11 cellular contexts compared by ENCODE assay signal in the genomic region with DNA sequence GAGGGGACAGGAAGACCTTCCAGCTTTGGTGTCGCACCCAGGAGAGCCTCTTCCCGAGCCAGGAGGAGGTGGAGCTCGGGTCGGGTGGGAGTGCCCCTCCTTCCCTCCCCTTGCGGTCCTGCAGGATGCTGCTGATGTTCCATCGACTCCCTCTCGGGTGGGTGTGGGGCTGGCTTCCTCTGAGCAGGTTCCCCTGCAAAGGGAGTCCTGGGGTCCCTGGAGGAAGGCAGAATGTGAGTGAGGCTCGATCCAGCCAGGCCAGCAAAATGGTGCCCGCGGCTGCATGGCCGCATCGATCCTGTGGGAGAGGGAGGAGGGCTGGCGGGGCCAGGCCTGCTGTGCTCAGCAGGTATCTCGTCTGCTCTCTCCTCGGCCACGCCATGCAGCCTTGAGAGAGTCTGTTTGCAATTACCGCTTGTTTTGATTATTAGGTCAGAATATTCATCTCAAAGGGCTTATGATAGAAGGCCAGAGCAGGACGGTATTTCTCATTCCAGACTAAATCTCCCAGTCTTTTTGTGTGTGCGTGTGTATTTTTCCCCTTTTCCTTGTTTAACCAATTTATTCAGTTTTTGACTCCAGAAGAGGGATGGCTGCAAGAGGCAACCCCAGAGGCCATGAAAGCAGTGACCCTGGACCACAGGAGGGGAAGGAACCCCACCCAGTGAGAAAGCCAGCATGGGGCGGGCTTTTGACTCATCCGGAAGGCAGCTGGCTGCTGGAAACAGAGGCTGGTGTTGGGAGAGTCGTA.
DNase-seq lines count a peak whose midpoint lies in the region; ATAC-seq and TF ChIP-seq lines count a peak whose summit lies in the region.
"Had no signal": no experiment of that assay in that cellular context is flagged by ENCODE, and none has a peak within 500 bp of the region (broad histone marks: within the 10 kb centered on the region; RNA-seq: fewer than 3 reads in every experiment).

No MANE protein-coding gene starts in this region.

- peaks cover 0 to 5% (median 5%) of the 10 kb centered on the region in 3 donors for H3K27me3 Mint-ChIP-seq in CD14-positive monocyte (ENCODE audit: low read depth in 3 of 3)

- no peaks in the 10 kb centered on the region for H3K4me1 Mint-ChIP-seq in CD14-positive monocyte

- intact Hi-C loops in CD14-positive monocyte (cut with micrococcal nuclease), result no loop called here

- no peak for ATAC-seq in HG03025 (IDR thresholded peaks at IDR 0.05; ENCODE audit: low FRiP score, unreplicated experiment)
- no peak for ATAC-seq in HG02970 (IDR thresholded peaks at IDR 0.05; ENCODE audit: low FRiP score, unreplicated experiment)
- ATAC-seq: CD8-positive, alpha-beta T cell; Panc1 had no signal

- no peak overlapping the region for H3K4me3 Mint-ChIP-seq in CD14-positive monocyte
- H3K4me3 Mint-ChIP-seq: CD8-positive, alpha-beta T cell had no signal

- H3K27me3 ChIP-seq in MG63, result no peaks in the 10 kb centered on the region

- H3K36me3 ChIP-seq in MG63, result no peaks in the 10 kb centered on the region

- no peak overlapping the region for H3K4me3 ChIP-seq in MG63

- H3K9me3 ChIP-seq in MG63, result no peaks in the 10 kb centered on the region

- H3K9me3 Mint-ChIP-seq in CD14-positive monocyte, result no peaks in the 10 kb centered on the region
- H3K9me3 Mint-ChIP-seq: CD8-positive, alpha-beta T cell had no signal

- no peaks in the 10 kb centered on the region for H3K36me3 Mint-ChIP-seq in CD14-positive monocyte
- H3K36me3 Mint-ChIP-seq: CD8-positive, alpha-beta T cell had no signal

- TF ChIP-seq CTCF in CD14-positive monocyte (IDR thresholded peaks at IDR 0.05), result no peak

- H3K27ac Mint-ChIP-seq in CD14-positive monocyte, result peak overlapping the region in 1 of 7 donors; percentile 6
- H3K27ac Mint-ChIP-seq: CD8-positive, alpha-beta T cell had no signal

- DNase-seq in AG08396 (ENCODE audit: low spot score) (peak; percentile 79), MG63 (peak; percentile 90), dedifferentiated amniotic fluid mesenchymal stem cell (ENCODE audit: extremely low spot score) (peak; percentile 90), myocyte (ENCODE audit: low read depth) (peak; percentile 79), CD14-positive monocyte (ENCODE audit: low spot score) (no peak)
- no peak for DNase-seq in NK-92 treated with Interleukin-12 subunit alpha and Interleukin-12 subunit beta, amount 100 ng/mL, for 24 hours (lab: John Stamatoyannopoulos, UW)
- DNase-seq: CD8-positive, alpha-beta T cell; head of caudate nucleus had no signal

Comparison
In these comparisons a context has a peak if more than half of its experiments do, and no peak if none do; other contexts are left out.
1. DNase-seq: peak in AG08396 (single experiment), MG63 (single experiment), dedifferentiated amniotic fluid mesenchymal stem cell (single experiment) and myocyte (single experiment); none in CD14-positive monocyte (single experiment) and NK-92 treated with Interleukin-12 subunit alpha and Interleukin-12 subunit beta, amount 100 ng/mL, for 24 hours (single experiment).